In the genomic region with DNA sequence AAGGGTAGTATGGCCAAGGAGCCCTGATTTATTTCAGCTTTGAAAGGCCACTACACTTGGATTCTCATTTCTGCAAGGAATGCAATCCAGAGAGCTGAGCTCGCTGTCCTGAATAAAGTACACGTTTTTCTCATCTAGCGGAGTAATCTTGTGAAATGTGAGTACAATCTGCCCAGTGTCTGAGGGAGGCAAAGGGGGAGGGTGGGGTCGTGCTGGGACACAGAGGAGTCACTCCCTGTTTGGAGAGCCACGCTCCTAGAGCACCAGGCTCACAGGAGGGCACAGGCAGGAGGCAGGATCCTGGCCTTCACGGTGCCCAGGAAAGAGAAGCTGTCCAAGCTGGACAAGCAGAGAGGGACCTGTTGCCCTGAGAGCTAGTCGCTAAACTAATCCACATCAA, we compare ENCODE assay signal across 12 cellular contexts. TPM values are rescaled to one million over a fixed set of nuclear protein-coding genes. Genes with fewer than 3 reads are reported as not detected.
DNase-seq lines count a peak whose midpoint lies in the region; ATAC-seq, FAIRE-seq and TF ChIP-seq lines count a peak whose summit lies in the region.
"Had no signal": no experiment of that assay in that cellular context is flagged by ENCODE, and none has a peak within 500 bp of the region (broad histone marks: within the 10 kb centered on the region; RNA-seq: fewer than 3 reads in every experiment).

No MANE protein-coding gene starts in this region.

- H3K4me1 Mint-ChIP-seq in osteocyte (ENCODE audit: unreplicated experiment) = peaks cover 52% of the 10 kb centered on the region

- H3K27ac Mint-ChIP-seq in osteocyte (ENCODE audit: unreplicated experiment) = peak overlapping the region; percentile 48
- H3K27ac Mint-ChIP-seq: activated CD8-positive, alpha-beta T cell treated with anti-CD3 and anti-CD28 coated beads for 36 hours; progenitor cell of endocrine pancreas had no signal

- intact Hi-C loops in head of caudate nucleus (cut with DNase I) = no loop called here

- peaks cover 2% of the 10 kb centered on the region for H3K9me3 Mint-ChIP-seq in osteocyte (ENCODE audit: unreplicated experiment)

- peak; percentile 68 for DNase-seq in AG20443 (ENCODE audit: low spot score)
- peak; percentile 7 for DNase-seq in UCSD-AML1 (lab: John Stamatoyannopoulos, UW; ENCODE audit: unreplicated experiment)
- DNase-seq in head of caudate nucleus = peak in 41 of 42 donors; percentile 22 to 79 (median 51)
- DNase-seq in osteocyte (ENCODE audit: extremely low spot score, unreplicated experiment) = no peak
- DNase-seq in superior temporal gyrus (ENCODE audit: extremely low spot score) = no peak
- no peak for DNase-seq in activated CD4-positive, alpha-beta T cell treated with anti-CD3 and anti-CD28 coated beads for 4 hours
- no peak for DNase-seq in H54 (ENCODE audit: insufficient read length, low spot score)
- DNase-seq: activated CD8-positive, alpha-beta T cell treated with anti-CD3 and anti-CD28 coated beads for 36 hours; MV-4-11 had no signal

- H3K36me3 Mint-ChIP-seq in osteocyte (ENCODE audit: unreplicated experiment) = peaks cover 8% of the 10 kb centered on the region

- no peak for FAIRE-seq in H54 (lab: Jason Lieb, UNC)

- no peak for ATAC-seq in HG03045 (IDR thresholded peaks at IDR 0.05; ENCODE audit: unreplicated experiment)
- ATAC-seq: activated CD8-positive, alpha-beta T cell treated with anti-CD3 and anti-CD28 coated beads for 36 hours had no signal

- no peak for TF ChIP-seq CTCF in osteocyte (IDR thresholded peaks at IDR 0.05)

- peaks cover 2% of the 10 kb centered on the region for H3K27me3 Mint-ChIP-seq in osteocyte (ENCODE audit: unreplicated experiment)
- H3K27me3 Mint-ChIP-seq: activated CD8-positive, alpha-beta T cell treated with anti-CD3 and anti-CD28 coated beads for 36 hours; progenitor cell of endocrine pancreas had no signal

- no peak overlapping the region for H3K4me3 Mint-ChIP-seq in osteocyte (ENCODE audit: unreplicated experiment)
- H3K4me3 Mint-ChIP-seq: activated CD8-positive, alpha-beta T cell treated with anti-CD3 and anti-CD28 coated beads for 36 hours had no signal

- no peak for TF ChIP-seq POLR2A in H54 (IDR thresholded peaks at IDR 0.05; ENCODE audit: low read depth, low read length)

RNA-seq across cellular contexts. Expression of gene IFNK, which starts 51.0 kb away (rescaled TPM):
- total RNA-seq in osteocyte = not detected in 2 replicates
- total RNA-seq: activated CD8-positive, alpha-beta T cell treated with anti-CD3 and anti-CD28 coated beads for 36 hours; progenitor cell of endocrine pancreas; RPMI7951 had no signal

RNA-seq across cellular contexts. Expression of gene MOB3B, which starts 56.5 kb away (rescaled TPM):
- total RNA-seq in osteocyte = 7.5 and 7.6 TPM in 2 replicates
- total RNA-seq: RPMI7951 had no signal

Comparison
In these comparisons a context has a peak if more than half of its experiments do, and no peak if none do; other contexts are left out.
1. DNase-seq: peak in AG20443 (single experiment), UCSD-AML1 (single experiment) and head of caudate nucleus (41 of 42); none in osteocyte (single experiment), superior temporal gyrus (single experiment), activated CD4-positive, alpha-beta T cell treated with anti-CD3 and anti-CD28 coated beads for 4 hours (0 of 2) and H54 (single experiment).